19 cellular contexts compared by ENCODE assay signal in genomic region chr19:41501854-41502253, GRCh38. TPM values are rescaled to one million over a fixed set of nuclear protein-coding genes. Genes with fewer than 3 reads are reported as not detected.
DNase-seq lines count a peak whose midpoint lies in the region; ATAC-seq, FAIRE-seq and TF ChIP-seq lines count a peak whose summit lies in the region.
"Had no signal": no experiment of that assay in that cellular context is flagged by ENCODE, and none has a peak within 500 bp of the region (broad histone marks: within the 10 kb centered on the region; RNA-seq: fewer than 3 reads in every experiment).

No MANE protein-coding gene starts in this region.

- no peak for TF ChIP-seq POLR2A in HepG2 (IDR thresholded peaks at IDR 0.05; ENCODE audit: insufficient read depth in 1 of 2, low read depth in 2 of 2, low read length in 2 of 2)

- H3K9me3 Mint-ChIP-seq in activated T-cell treated with anti-CD3 and anti-CD28 coated beads, Interleukin-2, amount 50 U/mL, for 72 hours = no peaks in the 10 kb centered on the region
- H3K9me3 Mint-ChIP-seq: CD4-positive, alpha-beta memory T cell had no signal

- no peak overlapping the region for H3K27ac Mint-ChIP-seq in activated T-cell treated with anti-CD3 and anti-CD28 coated beads, Interleukin-2, amount 50 U/mL, for 72 hours
- H3K27ac Mint-ChIP-seq: activated naive CD8-positive, alpha-beta T cell; CD4-positive, alpha-beta memory T cell; mesothelial cell of epicardium; nephron progenitor cell had no signal

- CTCF ChIA-PET in HepG2 (lab: Yijun Ruan, JAX; ENCODE audit: low intra/inter-chr PET ratio, low total read pairs) = no interaction called here
- CTCF ChIA-PET in RWPE1 (lab: Yijun Ruan, JAX) = no interaction called here

- H3K27me3 Mint-ChIP-seq in activated T-cell treated with anti-CD3 and anti-CD28 coated beads, Interleukin-2, amount 50 U/mL, for 72 hours (ENCODE audit: low read depth) = peaks cover 55% of the 10 kb centered on the region

- intact Hi-C loops in HepG2 (cut with micrococcal nuclease; ENCODE audit: unreplicated experiment) (no loop called here), left lung (cut with DNase I) (no loop called here)

- H3K79me2 ChIP-seq in HepG2 (ENCODE audit: insufficient read depth, low read length) = no peaks in the 10 kb centered on the region

- H3K4me3 ChIP-seq in liver (ENCODE audit: low read depth in 1 of 3, low read length in 3 of 3) (no peak overlapping the region), HepG2 (replicated peaks in 1 of 3; ENCODE audit: insufficient read depth in 1 of 3, low read depth in 2 of 3, low read length in 3 of 3) (no peak overlapping the region), left lung (no peak overlapping the region)
- H3K4me3 ChIP-seq: prostate gland had no signal

- H3K9ac ChIP-seq in liver (ENCODE audit: low read depth in 1 of 2, low read length in 2 of 2) = no peak overlapping the region
- H3K9ac ChIP-seq in HepG2 (ENCODE audit: insufficient read depth, low read depth, low read length) = no peak overlapping the region

- no peak for TF ChIP-seq RAD21 in liver (IDR thresholded peaks at IDR 0.05)
- no peak for TF ChIP-seq RAD21 in HepG2 (CRISPR knock-in tag; IDR thresholded peaks at IDR 0.05)

- no peaks in the 10 kb centered on the region for H3K36me3 ChIP-seq in liver (ENCODE audit: control insufficient read depth in 4 of 4, insufficient read depth in 3 of 4, low read depth in 1 of 4, low read length in 3 of 4)
- H3K36me3 ChIP-seq in HepG2 (replicated peaks in 1 of 2; ENCODE audit: control insufficient read depth in 1 of 2, insufficient read depth in 2 of 2, low read length in 2 of 2) = no peaks in the 10 kb centered on the region
- H3K36me3 ChIP-seq in left lung = no peaks in the 10 kb centered on the region
- H3K36me3 ChIP-seq: prostate gland had no signal

- POLR2A ChIA-PET in HepG2 (lab: Yijun Ruan, JAX) (no interaction called here), RWPE1 (lab: Yijun Ruan, JAX; ENCODE audit: low non-redundant PET) (no interaction called here)

- no peaks in the 10 kb centered on the region for H4K20me1 ChIP-seq in HepG2 (ENCODE audit: insufficient read depth, low read length)

- H3K4me3 Mint-ChIP-seq in activated T-cell treated with anti-CD3 and anti-CD28 coated beads, Interleukin-2, amount 50 U/mL, for 72 hours = no peak overlapping the region
- H3K4me3 Mint-ChIP-seq: activated naive CD8-positive, alpha-beta T cell; CD4-positive, alpha-beta memory T cell; mesothelial cell of epicardium; nephron progenitor cell had no signal

- H3K36me3 Mint-ChIP-seq in activated T-cell treated with anti-CD3 and anti-CD28 coated beads, Interleukin-2, amount 50 U/mL, for 72 hours (ENCODE audit: insufficient read depth in 2 of 2) = no peaks in the 10 kb centered on the region
- H3K36me3 Mint-ChIP-seq: activated naive CD8-positive, alpha-beta T cell; CD4-positive, alpha-beta memory T cell; mesothelial cell of epicardium had no signal

- DNase-seq in HepG2 (ENCODE audit: low spot score) (no peak), RWPE1 (ENCODE audit: low spot score) (no peak), left lung (no peak), COLO829 (ENCODE audit: low spot score) (no peak)
- DNase-seq in activated T-cell treated with anti-CD3 and anti-CD28 coated beads, Interleukin-2, amount 50 U/mL, for 72 hours = no peak
- no peak for DNase-seq in stimulated activated CD4-positive, alpha-beta T cell treated with anti-CD3 and anti-CD28 coated beads, Interleukin-2, amount 100 ng/mL, for 48 hours
- DNase-seq: CD4-positive, alpha-beta memory T cell; DND-41; NCI-H2081 treated with DMSO at 0.1 percent for 48 hours; NCI-H524; nephron progenitor cell; stimulated activated CD8-positive, alpha-beta memory T cell treated with anti-CD3 and anti-CD28 coated beads, Interleukin-4, amount 100 ng/mL, for 48 hours had no signal

- in situ Hi-C loops in HepG2 (cut with HindIII; ENCODE audit: extremely low pct_ligation_motif_present, low pct_unique_long_range_greater_than_20kb) = no loop called here

- no peak for TF ChIP-seq EP300 in HepG2 (IDR thresholded peaks at IDR 0.05; ENCODE audit: low read depth in 2 of 2, low read length in 2 of 2)
- no peak for TF ChIP-seq EP300 in HepG2 (CRISPR knock-in tag; IDR thresholded peaks at IDR 0.05; ENCODE audit: borderline replicate concordance)

- BruUV-seq in HepG2 (replicated peaks; lab: Mats Ljungman, UMichigan) = no TSS peak

- no peak for TF ChIP-seq CTCF in liver (IDR thresholded peaks at IDR 0.05; ENCODE audit: low read depth, low read length, missing input control)
- no peak for TF ChIP-seq CTCF in HepG2 (CRISPR knock-in tag; IDR thresholded peaks at IDR 0.05)
- no peak for TF ChIP-seq CTCF in RWPE1 (conservative IDR thresholded peaks at IDR 0.05; ENCODE audit: low read depth)
- TF ChIP-seq CTCF in left lung (IDR thresholded peaks at IDR 0.05) = no peak

- ATAC-seq in HepG2 = no peak
- ATAC-seq in left lung = no peak
- ATAC-seq in activated T-cell treated with anti-CD3 and anti-CD28 coated beads, Interleukin-2, amount 50 U/mL, for 72 hours (replicated peaks in 1 of 2) = no peak
- no peak for ATAC-seq in GM18873 (IDR thresholded peaks at IDR 0.05; ENCODE audit: low FRiP score, unreplicated experiment)

- no peak overlapping the region for H2AFZ ChIP-seq in HepG2 (ENCODE audit: low read length)

- H3K27me3 ChIP-seq in liver (ENCODE audit: control insufficient read depth in 4 of 4, insufficient read depth in 4 of 4, low read length in 3 of 4) (peaks cover 0 to 5% (median 0%) of the 10 kb centered on the region in 4 donors), HepG2 (ENCODE audit: control insufficient read depth in 1 of 2, insufficient read depth in 2 of 2, low read length in 2 of 2) (peaks cover 2 to 29% of the 10 kb centered on the region in 2 experiments; a peak in 4 of 5 replicates), left lung (peaks cover 0 to 49% of the 10 kb centered on the region in 2 donors)

- H3K4me2 ChIP-seq in HepG2 (ENCODE audit: low read depth, low read length) = no peak overlapping the region

- peak overlapping the region; percentile 1 to 8 for H3K27ac ChIP-seq in liver (ENCODE audit: low read depth in 1 of 2, low read length in 2 of 2)
- no peak overlapping the region for H3K27ac ChIP-seq in HepG2 (ENCODE audit: extremely low read length, insufficient read depth, low read length)
- peak overlapping the region; percentile 38; the same call in 1 of the 2 replicates for H3K27ac ChIP-seq in RWPE1
- H3K27ac ChIP-seq in left lung = peak overlapping the region; percentile 56 to 66
- H3K27ac ChIP-seq: prostate gland had no signal

- peaks cover 9% of the 10 kb centered on the region for H3K4me1 Mint-ChIP-seq in activated T-cell treated with anti-CD3 and anti-CD28 coated beads, Interleukin-2, amount 50 U/mL, for 72 hours (ENCODE audit: low read depth)
- H3K4me1 Mint-ChIP-seq: mesothelial cell of epicardium, nephron progenitor cell had no signal

- H3K4me1 ChIP-seq in liver (ENCODE audit: control insufficient read depth in 4 of 4, insufficient read depth in 4 of 4, low read length in 3 of 4) (no peaks in the 10 kb centered on the region), HepG2 (ENCODE audit: insufficient read depth, low read length) (peaks cover 12% of the 10 kb centered on the region), left lung (peaks cover 0 to 5% of the 10 kb centered on the region in 2 donors)
- H3K4me1 ChIP-seq: prostate gland had no signal

- H3K9me3 ChIP-seq in liver (ENCODE audit: control insufficient read depth in 4 of 4, low read length in 3 of 4) (peaks cover 0 to 2% (median under 1%) of the 10 kb centered on the region in 4 donors), HepG2 (ENCODE audit: low read length) (no peaks in the 10 kb centered on the region), left lung (no peaks in the 10 kb centered on the region)
- H3K9me3 ChIP-seq: prostate gland had no signal

- FAIRE-seq in HepG2 (lab: Jason Lieb, UNC) = no peak

- WGBS in liver = 63% methylated on average over 4 of the region's 4 CpGs
- WGBS in HepG2 (ENCODE audit: low lambda C conversion rate) = 17% methylated on average over 2 of the region's 4 CpGs

TF ChIP-seq in liver, 16 proteins besides CTCF, POLR2A, EP300 and RAD21 (continues in another document):
- TF ChIP-seq SP1 (IDR thresholded peaks at IDR 0.05) (no peak), EGR1 (IDR thresholded peaks at IDR 0.05; ENCODE audit: low read depth in 2 of 2) (no peak)

TF ChIP-seq in HepG2, 621 proteins besides CTCF, POLR2A, EP300 and RAD21 (continues in another document):
- TF ChIP-seq ZNF326 (CRISPR knock-in tag; IDR thresholded peaks at IDR 0.05; ENCODE audit: borderline replicate concordance) (no peak), NONO (IDR thresholded peaks at IDR 0.05) (no peak), NONO (CRISPR knock-in tag; conservative IDR thresholded peaks at IDR 0.05) (no peak)

RNA-seq across cellular contexts. Expression of gene ERICH4, which starts 58.9 kb away (rescaled TPM):
- total RNA-seq in liver (not detected), HepG2 (2016; rRNA removed; fragmentation: Illumina TruSeq; extraction: Trizol) (0.64 and 1.0 TPM in 2 replicates), left lung (not detected)
- polyA plus RNA-seq in liver (not detected), HepG2 (2011; rRNA removed) (0.38 and 0.40 TPM in 2 replicates)
- 0.26 and 0.71 TPM in 2 replicates for total RNA-seq in HepG2 (2016; cell fraction: cytosol; rRNA removed; fragmentation: Illumina TruSeq; extraction: Trizol; ENCODE audit: low read depth)
- total RNA-seq in HepG2 (2016; cell fraction: insoluble cytoplasmic fraction; rRNA removed; fragmentation: Illumina TruSeq; extraction: Trizol) = 0.84 and 1.5 TPM in 2 replicates
- total RNA-seq in HepG2 (2016; cell fraction: membrane; rRNA removed; fragmentation: Illumina TruSeq; extraction: Trizol) = 0.34 and 0.53 TPM in 2 replicates
- total RNA-seq in HepG2 (2016; cell fraction: nucleus; rRNA removed; fragmentation: Illumina TruSeq; extraction: Trizol) = 0.59 TPM in 1 of 2 replicates, not detected in the other
- 0.13 and 0.49 TPM in 2 replicates for polyA plus RNA-seq in HepG2 (2011; cell fraction: cytosol; rRNA removed)
- 0.21 TPM in 1 of 2 replicates, not detected in the other for polyA plus RNA-seq in HepG2 (2011; cell fraction: nucleus; rRNA removed)
- polyA plus RNA-seq in HepG2 (2012) = 1.1 and 2.3 TPM in 2 replicates
- polyA plus RNA-seq in HepG2 (2016; cell fraction: cytosol; fragmentation: Illumina TruSeq; extraction: Trizol; ENCODE audit: low read depth) = 0.52 and 0.62 TPM in 2 replicates
- polyA plus RNA-seq in HepG2 (2016; cell fraction: insoluble cytoplasmic fraction; fragmentation: Illumina TruSeq; extraction: Trizol; ENCODE audit: low read depth) = 1.4 and 1.7 TPM in 2 replicates
- 0.61 and 0.69 TPM in 2 replicates for polyA plus RNA-seq in HepG2 (2016; cell fraction: membrane; fragmentation: Illumina TruSeq; extraction: Trizol; ENCODE audit: low read depth)
- polyA plus RNA-seq in HepG2 (2016; cell fraction: nucleus; fragmentation: Illumina TruSeq; extraction: Trizol; ENCODE audit: insufficient read depth, low read depth) = 0.55 and 0.89 TPM in 2 replicates
- polyA minus RNA-seq in HepG2 (2011; rRNA and poly(A)+ RNA removed; ENCODE audit: low replicate concordance) = not detected in 2 replicates
- polyA minus RNA-seq in HepG2 (2011; cell fraction: cytosol; rRNA and poly(A)+ RNA removed) = not detected in 2 replicates
- 0.52 TPM in 1 of 2 replicates, not detected in the other for polyA minus RNA-seq in HepG2 (2011; cell fraction: nucleus; rRNA and poly(A)+ RNA removed)
- total RNA-seq in activated T-cell treated with anti-CD3 and anti-CD28 coated beads, Interleukin-2, amount 50 U/mL, for 72 hours = not detected
- total RNA-seq: CD4-positive, alpha-beta memory T cell; kidney epithelial cell; mesothelial cell of epicardium; prostate gland; SK-MEL-5 had no signal
- polyA plus RNA-seq: CD4-positive, alpha-beta memory T cell had no signal
